Comparison of ENCODE assay signal across 35 cellular contexts in the genomic region with DNA sequence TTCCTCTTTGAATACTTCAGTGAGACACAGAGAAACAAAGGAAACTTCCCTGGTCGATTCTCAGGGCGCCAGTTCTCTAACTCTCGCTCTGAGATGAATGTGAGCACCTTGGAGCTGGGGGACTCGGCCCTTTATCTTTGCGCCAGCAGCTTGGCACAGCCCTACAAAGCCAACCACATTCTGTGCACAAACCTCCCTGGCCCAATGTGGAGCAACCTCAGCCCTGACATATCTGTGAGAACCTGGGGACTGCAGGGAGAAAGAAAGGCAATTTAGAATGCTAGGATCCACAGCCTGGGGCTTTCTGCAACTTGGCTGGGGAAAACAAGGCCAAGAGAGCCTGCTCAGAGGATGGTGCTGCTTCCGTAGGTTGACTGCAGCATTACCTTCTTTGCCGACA.
DNase-seq lines count a peak whose midpoint lies in the region; ATAC-seq and TF ChIP-seq lines count a peak whose summit lies in the region.
"Had no signal": no experiment of that assay in that cellular context is flagged by ENCODE, and none has a peak within 500 bp of the region (broad histone marks: within the 10 kb centered on the region; RNA-seq: fewer than 3 reads in every experiment).

No MANE protein-coding gene starts in this region.

- intact Hi-C loops in CD8-positive, alpha-beta T cell (cut with DNase I, micrococcal nuclease): loop anchor here (5.0 kb wide), 2 partner anchors 681 to 896 kb away; no protein-coding TSS in a partner anchor
- intact Hi-C loops in naive thymus-derived CD4-positive, alpha-beta T cell (cut with micrococcal nuclease): loop anchor here (2.0 to 10.0 kb wide), 3 partner anchors 531 to 893 kb away; no protein-coding TSS in a partner anchor

- peaks cover 14% of the 10 kb centered on the region for H3K27me3 Mint-ChIP-seq in activated T-cell treated with anti-CD3 and anti-CD28 coated beads, Interleukin-2, amount 50 U/mL, for 24 hours
- peaks cover 10% of the 10 kb centered on the region for H3K27me3 Mint-ChIP-seq in CD8-positive, alpha-beta T cell (ENCODE audit: low read depth)
- H3K27me3 Mint-ChIP-seq in activated CD4-positive, alpha-beta memory T cell treated with anti-CD3 and anti-CD28 coated beads, Interleukin-2, amount 10 ng/mL, durations not matched to agents 7 days and 5 days: peaks cover 9% of the 10 kb centered on the region
- peaks cover 0 to 25% (median 10%) of the 10 kb centered on the region in 5 donors for H3K27me3 Mint-ChIP-seq in naive thymus-derived CD4-positive, alpha-beta T cell

- peaks cover 8% of the 10 kb centered on the region for H3K4me1 ChIP-seq in CD8-positive, alpha-beta T cell (ENCODE audit: insufficient read depth, low read length)
- H3K4me1 ChIP-seq in naive thymus-derived CD4-positive, alpha-beta T cell (ENCODE audit: control insufficient read depth in 2 of 2, insufficient read depth in 2 of 2, low read length in 2 of 2): peaks cover 0 to 24% of the 10 kb centered on the region in 2 donors
- H3K4me1 ChIP-seq: esophagus squamous epithelium, foreskin keratinocyte, left ventricle myocardium inferior, right atrium auricular region, uterus had no signal

- no peaks in the 10 kb centered on the region for H3K36me3 ChIP-seq in CD8-positive, alpha-beta T cell (ENCODE audit: insufficient read depth, low read length)
- no peaks in the 10 kb centered on the region for H3K36me3 ChIP-seq in naive thymus-derived CD4-positive, alpha-beta T cell (ENCODE audit: control insufficient read depth in 2 of 3, insufficient read depth in 3 of 3, low read length in 3 of 3)
- H3K36me3 ChIP-seq: brain microvascular endothelial cell, esophagus squamous epithelium, left ventricle myocardium inferior, right atrium auricular region, thoracic aorta, uterus had no signal

- no peaks in the 10 kb centered on the region for H3K27me3 ChIP-seq in CD8-positive, alpha-beta T cell (ENCODE audit: insufficient read depth, low read length)
- H3K27me3 ChIP-seq in naive thymus-derived CD4-positive, alpha-beta T cell (ENCODE audit: control insufficient read depth in 2 of 2, insufficient read depth in 2 of 2, low read length in 2 of 2): no peaks in the 10 kb centered on the region
- H3K27me3 ChIP-seq: brain microvascular endothelial cell, right atrium auricular region, uterus had no signal

- no peak for DNase-seq in activated T-cell treated with anti-CD3 and anti-CD28 coated beads, Interleukin-2, amount 50 U/mL, for 24 hours
- DNase-seq in activated T-cell treated with anti-CD3 and anti-CD28 coated beads, Interleukin-2, amount 50 U/mL, for 1 hour: no peak
- DNase-seq in CD8-positive, alpha-beta T cell: no peak
- no peak for DNase-seq in activated CD4-positive, alpha-beta memory T cell treated with anti-CD3 and anti-CD28 coated beads, Interleukin-2, amount 10 ng/mL, durations not matched to agents 7 days and 5 days
- DNase-seq in naive thymus-derived CD4-positive, alpha-beta T cell: no peak
- DNase-seq in inferior parietal cortex (ENCODE audit: extremely low spot score): no peak
- DNase-seq: activated effector memory CD4-positive, alpha-beta T cell treated with anti-CD3 and anti-CD28 coated beads, Interleukin-2, amount 50 U/mL, for 16 hours; AML-193; amygdala; brain microvascular endothelial cell; cerebellar nuclear complex; DMS 273 treated with DMSO at 0.1 percent for 48 hours; EL; esophagus squamous epithelium; foreskin keratinocyte; GOT3; head of caudate nucleus; islet precursor cell; Karpas-422; left ventricle myocardium inferior; mesendoderm; NCI-H1436; NCI-H2081 treated with DMSO at 0.1 percent for 48 hours; NCI-H2227 treated with DMSO at 0.1 percent for 48 hours; NCI-H526; NK-92 treated with Interleukin-12 subunit alpha and Interleukin-12 subunit beta, amount 100 ng/mL, for 24 hours; posterior cingulate gyrus; stimulated activated CD4-positive, alpha-beta T cell treated with anti-CD3 and anti-CD28 coated beads, Interleukin-1b, Interleukin-23, amount 100 ng/mL, for 48 hours; uterus had no signal

- CTCF ChIA-PET in CD8-positive, alpha-beta T cell (lab: Charles Lee): interaction anchor here (2.9 kb wide), 1 partner anchor 681 kb away, joined by 11 read pairs; no protein-coding TSS in a partner anchor
- CTCF ChIA-PET in activated CD4-positive, alpha-beta memory T cell treated with anti-CD3 and anti-CD28 coated beads, Interleukin-2, amount 10 ng/mL, durations not matched to agents 7 days and 5 days (lab: Charles Lee): interaction anchor here (4.3 to 4.4 kb wide), 2 partner anchors 17 to 489 kb away, joined by 27 to 37 read pairs; no protein-coding TSS in a partner anchor
- CTCF ChIA-PET in naive thymus-derived CD4-positive, alpha-beta T cell (lab: Charles Lee): interaction anchor here (0.7 to 5.3 kb wide), 4 partner anchors 18 to 894 kb away, joined by 3 to 32 read pairs (median 16); no protein-coding TSS in a partner anchor

- no peaks in the 10 kb centered on the region for H3K36me3 Mint-ChIP-seq in activated T-cell treated with anti-CD3 and anti-CD28 coated beads, Interleukin-2, amount 50 U/mL, for 24 hours (ENCODE audit: low read depth)
- H3K36me3 Mint-ChIP-seq in CD8-positive, alpha-beta T cell: no peaks in the 10 kb centered on the region
- no peaks in the 10 kb centered on the region for H3K36me3 Mint-ChIP-seq in activated CD4-positive, alpha-beta memory T cell treated with anti-CD3 and anti-CD28 coated beads, Interleukin-2, amount 10 ng/mL, durations not matched to agents 7 days and 5 days (ENCODE audit: low read depth)
- no peaks in the 10 kb centered on the region for H3K36me3 Mint-ChIP-seq in naive thymus-derived CD4-positive, alpha-beta T cell

- peaks cover 19% of the 10 kb centered on the region for H3K4me1 Mint-ChIP-seq in activated T-cell treated with anti-CD3 and anti-CD28 coated beads, Interleukin-2, amount 50 U/mL, for 24 hours (ENCODE audit: low read depth)
- H3K4me1 Mint-ChIP-seq in CD8-positive, alpha-beta T cell (ENCODE audit: low read depth): peaks cover 23% of the 10 kb centered on the region
- H3K4me1 Mint-ChIP-seq in activated CD4-positive, alpha-beta memory T cell treated with anti-CD3 and anti-CD28 coated beads, Interleukin-2, amount 10 ng/mL, durations not matched to agents 7 days and 5 days: peaks cover 14% of the 10 kb centered on the region
- H3K4me1 Mint-ChIP-seq in naive thymus-derived CD4-positive, alpha-beta T cell: peaks cover 5 to 40% (median 33%) of the 10 kb centered on the region in 7 donors

- no peak for ATAC-seq in CD8-positive, alpha-beta T cell
- peak; percentile 37 for ATAC-seq in naive thymus-derived CD4-positive, alpha-beta T cell
- no peak for ATAC-seq in HG03432 (IDR thresholded peaks at IDR 0.05; ENCODE audit: unreplicated experiment)
- ATAC-seq in HG02973 (IDR thresholded peaks at IDR 0.05; ENCODE audit: unreplicated experiment): no peak
- ATAC-seq: HepG2 had no signal

- H3K27ac ChIP-seq in CD8-positive, alpha-beta T cell (ENCODE audit: low read depth, low read length): peak overlapping the region; percentile 36
- H3K27ac ChIP-seq in naive thymus-derived CD4-positive, alpha-beta T cell (ENCODE audit: low read depth, low read length): peak overlapping the region; percentile 52
- H3K27ac ChIP-seq: brain microvascular endothelial cell, esophagus squamous epithelium, foreskin keratinocyte, left ventricle myocardium inferior, right atrium auricular region, thoracic aorta, uterus had no signal

- H3K9me3 Mint-ChIP-seq in activated T-cell treated with anti-CD3 and anti-CD28 coated beads, Interleukin-2, amount 50 U/mL, for 24 hours: no peaks in the 10 kb centered on the region
- H3K9me3 Mint-ChIP-seq in CD8-positive, alpha-beta T cell: no peaks in the 10 kb centered on the region
- H3K9me3 Mint-ChIP-seq in activated CD4-positive, alpha-beta memory T cell treated with anti-CD3 and anti-CD28 coated beads, Interleukin-2, amount 10 ng/mL, durations not matched to agents 7 days and 5 days: no peaks in the 10 kb centered on the region
- no peaks in the 10 kb centered on the region for H3K9me3 Mint-ChIP-seq in naive thymus-derived CD4-positive, alpha-beta T cell
- H3K9me3 Mint-ChIP-seq: stimulated activated naive CD8-positive, alpha-beta T cell treated with anti-CD3 and anti-CD28 coated beads, Interleukin-15, Interleukin-2, amounts not matched to agents 100 ng/mL and 50 ng/mL, for 24 hours had no signal

- H3K9me3 ChIP-seq in CD8-positive, alpha-beta T cell (ENCODE audit: low read length): no peaks in the 10 kb centered on the region
- H3K9me3 ChIP-seq in naive thymus-derived CD4-positive, alpha-beta T cell (ENCODE audit: control insufficient read depth in 2 of 3, low read length in 3 of 3): no peaks in the 10 kb centered on the region
- H3K9me3 ChIP-seq: esophagus squamous epithelium, left ventricle myocardium inferior, right atrium auricular region, thoracic aorta, uterus had no signal

- H3K4me3 Mint-ChIP-seq in activated T-cell treated with anti-CD3 and anti-CD28 coated beads, Interleukin-2, amount 50 U/mL, for 24 hours: peak overlapping the region; percentile 62
- H3K4me3 Mint-ChIP-seq in CD8-positive, alpha-beta T cell: peak overlapping the region; percentile 53
- H3K4me3 Mint-ChIP-seq in activated CD4-positive, alpha-beta memory T cell treated with anti-CD3 and anti-CD28 coated beads, Interleukin-2, amount 10 ng/mL, durations not matched to agents 7 days and 5 days: peak overlapping the region; percentile 19
- peak overlapping the region; percentile 45 to 87 (median 63) for H3K4me3 Mint-ChIP-seq in naive thymus-derived CD4-positive, alpha-beta T cell
- H3K4me3 Mint-ChIP-seq: stimulated activated naive CD8-positive, alpha-beta T cell treated with anti-CD3 and anti-CD28 coated beads, Interleukin-15, Interleukin-2, amounts not matched to agents 100 ng/mL and 50 ng/mL, for 24 hours had no signal

- no peak for TF ChIP-seq CTCF in CD8-positive, alpha-beta T cell (IDR thresholded peaks at IDR 0.05)

- H3K4me3 ChIP-seq in CD8-positive, alpha-beta T cell (ENCODE audit: low read depth, low read length): no peak overlapping the region
- H3K4me3 ChIP-seq in naive thymus-derived CD4-positive, alpha-beta T cell (ENCODE audit: low read length): no peak overlapping the region
- H3K4me3 ChIP-seq: esophagus squamous epithelium, left ventricle myocardium inferior, right atrium auricular region, thoracic aorta, uterus had no signal

- peak overlapping the region; percentile 44 for H3K27ac Mint-ChIP-seq in activated T-cell treated with anti-CD3 and anti-CD28 coated beads, Interleukin-2, amount 50 U/mL, for 24 hours
- H3K27ac Mint-ChIP-seq in CD8-positive, alpha-beta T cell: peak overlapping the region; percentile 38
- H3K27ac Mint-ChIP-seq in activated CD4-positive, alpha-beta memory T cell treated with anti-CD3 and anti-CD28 coated beads, Interleukin-2, amount 10 ng/mL, durations not matched to agents 7 days and 5 days: peak overlapping the region; percentile 36
- peak overlapping the region; percentile 15 to 92 (median 81) for H3K27ac Mint-ChIP-seq in naive thymus-derived CD4-positive, alpha-beta T cell
- H3K27ac Mint-ChIP-seq: stimulated activated naive CD8-positive, alpha-beta T cell treated with anti-CD3 and anti-CD28 coated beads, Interleukin-15, Interleukin-2, amounts not matched to agents 100 ng/mL and 50 ng/mL, for 24 hours had no signal

- POLR2A ChIA-PET in CD8-positive, alpha-beta T cell (lab: Charles Lee): interaction anchor here (0.9 to 2.7 kb wide), 6 partner anchors 466 to 488 kb away, joined by 3 to 18 read pairs (median 10); no protein-coding TSS in a partner anchor
- POLR2A ChIA-PET in activated CD4-positive, alpha-beta memory T cell treated with anti-CD3 and anti-CD28 coated beads, Interleukin-2, amount 10 ng/mL, durations not matched to agents 7 days and 5 days (lab: Charles Lee): interaction anchor here (2.1 to 2.8 kb wide), 3 partner anchors 477 to 489 kb away, joined by 10 to 45 read pairs (median 13); no protein-coding TSS in a partner anchor
- POLR2A ChIA-PET in naive thymus-derived CD4-positive, alpha-beta T cell (lab: Charles Lee): interaction anchor here (0.7 to 3.9 kb wide), 7 partner anchors 14 to 490 kb away, joined by 3 to 70 read pairs (median 29); no protein-coding TSS in a partner anchor
